ENCODE assay signal across 31 cellular contexts in genomic region chr14:64773577-64773976, GRCh38.
"Had no signal": no experiment of that assay in that cellular context is flagged by ENCODE, and none has a peak within 500 bp of the region (broad histone marks: within the 10 kb centered on the region; RNA-seq: fewer than 3 reads in every experiment).

No MANE protein-coding gene starts in this region.

- ATAC-seq: activated CD4-positive, alpha-beta T cell treated with anti-CD3 and anti-CD28 coated beads for 36 hours; activated CD8-positive, alpha-beta memory T cell treated with anti-CD3 and anti-CD28 coated beads, Interleukin-2, amount 10 ng/mL, durations not matched to agents 7 days and 5 days; activated CD8-positive, alpha-beta T cell treated with anti-CD3 and anti-CD28 coated beads, Interleukin-2, amount 10 ng/mL, durations not matched to agents 7 days and 5 days; activated naive CD8-positive, alpha-beta T cell treated with anti-CD3 and anti-CD28 coated beads, Interleukin-2, amount 50 U/mL, for 24 hours; body of pancreas; esophagus mucosa had no signal

- H3K36me3 ChIP-seq: adrenal gland had no signal

- H3K27ac ChIP-seq: adrenal gland, body of pancreas, coronary artery had no signal

- DNase-seq: activated CD4-positive, alpha-beta memory T cell treated with anti-CD3 and anti-CD28 coated beads for 36 hours; activated CD4-positive, alpha-beta T cell treated with anti-CD3 and anti-CD28 coated beads for 36 hours; activated CD4-positive, alpha-beta T cell treated with anti-CD3 and anti-CD28 coated beads, Interleukin-2, amount 10 ng/mL, durations not matched to agents 24 days and 14 days; activated CD4-positive, CD25-positive, alpha-beta regulatory T cell; activated CD4-positive, CD25-positive, alpha-beta regulatory T cell treated with anti-CD3 and anti-CD28 coated beads, Interleukin-2, amount 50 U/mL, for 72 hours; activated CD8-positive, alpha-beta memory T cell treated with anti-CD3 and anti-CD28 coated beads, Interleukin-2, amount 10 ng/mL, durations not matched to agents 7 days and 5 days; activated CD8-positive, alpha-beta memory T cell treated with anti-CD3 and anti-CD28 coated beads, Interleukin-2, amount 50 U/mL, for 4 hours; activated CD8-positive, alpha-beta T cell treated with anti-CD3 and anti-CD28 coated beads, Interleukin-2, amount 10 ng/mL, durations not matched to agents 7 days and 5 days; activated effector memory CD4-positive, alpha-beta T cell treated with anti-CD3 and anti-CD28 coated beads, Interleukin-2, amount 50 U/mL, for 16 hours; activated naive CD4-positive, alpha-beta T cell treated with anti-CD3 and anti-CD28 coated beads for 36 hours; activated naive CD8-positive, alpha-beta T cell treated with anti-CD3 and anti-CD28 coated beads for 36 hours; activated naive CD8-positive, alpha-beta T cell treated with anti-CD3 and anti-CD28 coated beads, Interleukin-2, amount 50 U/mL, for 24 hours; activated T-cell treated with anti-CD3 and anti-CD28 coated beads, Interleukin-2, amount 50 U/mL, for 1 hour; activated T-cell treated with anti-CD3 and anti-CD28 coated beads, Interleukin-2, amount 50 U/mL, for 48 hours; adrenal gland; amygdala; body of pancreas; central memory CD4-positive, alpha-beta T cell; cerebellar nuclear complex; dorsolateral prefrontal cortex; effector memory CD4-positive, alpha-beta T cell; endodermal cell; foreskin fibroblast; head of caudate nucleus; T-helper 2 cell had no signal

- H3K4me3 ChIP-seq: adrenal gland, body of pancreas, coronary artery, dorsolateral prefrontal cortex had no signal

- H3K27me3 ChIP-seq: adrenal gland, body of pancreas, dorsolateral prefrontal cortex had no signal

- H3K27ac Mint-ChIP-seq: activated CD4-positive, alpha-beta memory T cell treated with anti-CD3 and anti-CD28 coated beads for 36 hours; activated CD4-positive, alpha-beta T cell treated with anti-CD3 and anti-CD28 coated beads for 36 hours; activated CD4-positive, alpha-beta T cell treated with anti-CD3 and anti-CD28 coated beads, Interleukin-2, amount 10 ng/mL, durations not matched to agents 24 days and 14 days; activated CD8-positive, alpha-beta memory T cell treated with anti-CD3 and anti-CD28 coated beads, Interleukin-2, amount 10 ng/mL, durations not matched to agents 7 days and 5 days; activated CD8-positive, alpha-beta T cell treated with anti-CD3 and anti-CD28 coated beads, Interleukin-2, amount 10 ng/mL, durations not matched to agents 7 days and 5 days; activated naive CD4-positive, alpha-beta T cell treated with anti-CD3 and anti-CD28 coated beads for 36 hours; activated naive CD4-positive, alpha-beta T cell treated with anti-CD3 and anti-CD28 coated beads, Interleukin-2, amount 50 U/mL, for 24 hours; activated naive CD8-positive, alpha-beta T cell treated with anti-CD3 and anti-CD28 coated beads for 36 hours; activated naive CD8-positive, alpha-beta T cell treated with anti-CD3 and anti-CD28 coated beads, Interleukin-2, amount 50 U/mL, for 24 hours; activated T-helper 1 cell treated with anti-CD3 and anti-CD28 coated beads, Interleukin-12 subunit alpha, Interleukin-12 subunit beta, Interleukin-2, Interleukin-4 antibody, amounts not matched to agents 30 ng/mL and 10 ng/mL and 1 ng/mL, durations not matched to agents 14 hours and 24 hours and 36 hours; activated T-helper 2 cell treated with anti-CD3 and anti-CD28 coated beads, Interferon-gamma antibody, Interleukin-2, Interleukin-4, amounts not matched to agents 10 μg/mL and 5 μg/mL and 100 μg/mL, durations not matched to agents 14 hours and 24 hours and 36 hours; dendritic cell treated with granulocyte-macrophage colony-stimulating factor and Interleukin-4, amounts not matched to agents 40 ng/mL and 50 ng/mL, for 4 days; endodermal cell had no signal

- H3K9me3 ChIP-seq: adrenal gland, body of pancreas had no signal

- H3K36me3 Mint-ChIP-seq: activated CD4-positive, alpha-beta memory T cell treated with anti-CD3 and anti-CD28 coated beads for 36 hours; activated CD8-positive, alpha-beta memory T cell treated with anti-CD3 and anti-CD28 coated beads, Interleukin-2, amount 10 ng/mL, durations not matched to agents 7 days and 5 days; activated naive CD4-positive, alpha-beta T cell treated with anti-CD3 and anti-CD28 coated beads, Interleukin-2, amount 50 U/mL, for 24 hours; activated naive CD8-positive, alpha-beta T cell treated with anti-CD3 and anti-CD28 coated beads for 36 hours had no signal

- H3K4me3 Mint-ChIP-seq: activated CD4-positive, alpha-beta memory T cell treated with anti-CD3 and anti-CD28 coated beads for 36 hours; activated CD4-positive, alpha-beta T cell treated with anti-CD3 and anti-CD28 coated beads for 36 hours; activated CD4-positive, alpha-beta T cell treated with anti-CD3 and anti-CD28 coated beads, Interleukin-2, amount 10 ng/mL, durations not matched to agents 24 days and 14 days; activated CD8-positive, alpha-beta memory T cell treated with anti-CD3 and anti-CD28 coated beads, Interleukin-2, amount 10 ng/mL, durations not matched to agents 7 days and 5 days; activated CD8-positive, alpha-beta T cell treated with anti-CD3 and anti-CD28 coated beads, Interleukin-2, amount 10 ng/mL, durations not matched to agents 7 days and 5 days; activated naive CD4-positive, alpha-beta T cell treated with anti-CD3 and anti-CD28 coated beads for 36 hours; activated naive CD4-positive, alpha-beta T cell treated with anti-CD3 and anti-CD28 coated beads, Interleukin-2, amount 50 U/mL, for 24 hours; activated naive CD8-positive, alpha-beta T cell treated with anti-CD3 and anti-CD28 coated beads for 36 hours; activated naive CD8-positive, alpha-beta T cell treated with anti-CD3 and anti-CD28 coated beads, Interleukin-2, amount 50 U/mL, for 24 hours; activated T-helper 1 cell treated with anti-CD3 and anti-CD28 coated beads, Interleukin-12 subunit alpha, Interleukin-12 subunit beta, Interleukin-2, Interleukin-4 antibody, amounts not matched to agents 30 ng/mL and 10 ng/mL and 1 ng/mL, durations not matched to agents 14 hours and 24 hours and 36 hours; dendritic cell treated with granulocyte-macrophage colony-stimulating factor and Interleukin-4, amounts not matched to agents 40 ng/mL and 50 ng/mL, for 4 days; endodermal cell had no signal

- H3K4me1 Mint-ChIP-seq: activated CD8-positive, alpha-beta memory T cell treated with anti-CD3 and anti-CD28 coated beads, Interleukin-2, amount 10 ng/mL, durations not matched to agents 7 days and 5 days; activated naive CD8-positive, alpha-beta T cell treated with anti-CD3 and anti-CD28 coated beads, Interleukin-2, amount 50 U/mL, for 24 hours had no signal

- H3K27me3 Mint-ChIP-seq: activated CD4-positive, alpha-beta memory T cell treated with anti-CD3 and anti-CD28 coated beads for 36 hours; activated CD4-positive, alpha-beta T cell treated with anti-CD3 and anti-CD28 coated beads for 36 hours; activated CD8-positive, alpha-beta memory T cell treated with anti-CD3 and anti-CD28 coated beads, Interleukin-2, amount 10 ng/mL, durations not matched to agents 7 days and 5 days; activated naive CD4-positive, alpha-beta T cell treated with anti-CD3 and anti-CD28 coated beads, Interleukin-2, amount 50 U/mL, for 24 hours; activated naive CD8-positive, alpha-beta T cell treated with anti-CD3 and anti-CD28 coated beads for 36 hours; activated naive CD8-positive, alpha-beta T cell treated with anti-CD3 and anti-CD28 coated beads, Interleukin-2, amount 50 U/mL, for 24 hours; dendritic cell treated with granulocyte-macrophage colony-stimulating factor and Interleukin-4, amounts not matched to agents 40 ng/mL and 50 ng/mL, for 4 days had no signal
